11 cellular contexts compared by ENCODE assay signal in the genomic region with DNA sequence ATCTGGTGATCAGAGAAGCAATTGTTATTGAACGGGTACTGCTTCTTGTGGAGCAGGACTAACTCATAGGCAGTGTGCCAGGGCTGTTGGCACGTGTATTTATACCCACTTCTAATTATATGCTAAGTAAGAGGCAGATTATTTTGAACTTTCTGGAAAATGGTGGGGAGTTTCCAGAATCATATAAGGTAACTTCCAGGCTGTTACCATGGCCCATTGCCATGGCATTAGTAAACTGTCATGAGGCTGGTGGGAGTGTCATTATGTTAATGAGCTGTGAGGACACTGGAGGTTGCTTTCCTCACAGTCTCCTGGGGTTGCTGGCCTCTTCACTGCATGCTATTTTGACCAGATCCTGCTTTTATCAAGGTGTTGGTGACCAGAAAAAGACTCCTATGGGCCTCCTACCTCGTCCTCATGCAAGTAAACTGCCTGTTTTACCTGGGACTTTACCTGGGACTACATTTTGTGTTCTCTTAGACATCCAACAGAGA.
DNase-seq lines count a peak whose midpoint lies in the region; ATAC-seq, FAIRE-seq and TF ChIP-seq lines count a peak whose summit lies in the region.
"Had no signal": no experiment of that assay in that cellular context is flagged by ENCODE, and none has a peak within 500 bp of the region (broad histone marks: within the 10 kb centered on the region; RNA-seq: fewer than 3 reads in every experiment).

No MANE protein-coding gene starts in this region.

- no peaks in the 10 kb centered on the region for H3K9me3 ChIP-seq in MG63

- peak; percentile 92 for ATAC-seq in GM18861 (IDR thresholded peaks at IDR 0.05; ENCODE audit: unreplicated experiment)
- ATAC-seq in GM21423 (IDR thresholded peaks at IDR 0.05; ENCODE audit: unreplicated experiment), result peak; percentile 90
- ATAC-seq in HG03060 (IDR thresholded peaks at IDR 0.05; ENCODE audit: low read depth, unreplicated experiment), result peak; percentile 92

- no peak for TF ChIP-seq CTCF in bronchial epithelial cell (IDR thresholded peaks at IDR 0.05; ENCODE audit: insufficient read depth, low read length, severe bottlenecking)

- FAIRE-seq in bronchial epithelial cell (lab: Jason Lieb, UNC), result no peak
- FAIRE-seq: D721Med, H54 had no signal

- H3K4me3 ChIP-seq in bronchial epithelial cell (ENCODE audit: low read depth, low read length) (no peak overlapping the region), MG63 (no peak overlapping the region)
- H3K4me3 ChIP-seq: cardiac muscle cell had no signal

- no peaks in the 10 kb centered on the region for H3K36me3 ChIP-seq in bronchial epithelial cell (ENCODE audit: control insufficient read depth, insufficient read depth, low read length)
- no peaks in the 10 kb centered on the region for H3K36me3 ChIP-seq in MG63
- H3K36me3 ChIP-seq: cardiac muscle cell had no signal

- no peaks in the 10 kb centered on the region for H3K27me3 ChIP-seq in bronchial epithelial cell (ENCODE audit: control insufficient read depth, insufficient read depth, low read length)
- H3K27me3 ChIP-seq in MG63, result no peaks in the 10 kb centered on the region
- H3K27me3 ChIP-seq: cardiac muscle cell had no signal

- DNase-seq in bronchial epithelial cell (ENCODE audit: low read depth) (peak; percentile 1), COLO668 (lab: John Stamatoyannopoulos, UW; ENCODE audit: unreplicated experiment) (no peak), MG63 (no peak), mesenteric fat pad (ENCODE audit: low spot score) (no peak)
- no peak for DNase-seq in activated T-cell treated with anti-CD3 and anti-CD28 coated beads, Interleukin-2, amount 50 U/mL, for 1 hour
